ENCODE assay signal across 8 cellular contexts in genomic region chr1:68495968-68496679, GRCh38. TPM values are rescaled to one million over a fixed set of nuclear protein-coding genes. Genes with fewer than 3 reads are reported as not detected.
A peak's percentile ranks its signal among the peaks of the same experiment; 100 is the strongest.
DNase-seq lines count a peak whose midpoint lies in the region; ATAC-seq and TF ChIP-seq lines count a peak whose summit lies in the region.

No MANE protein-coding gene starts in this region.

- 17% methylated on average over 21 of the region's 21 CpGs for WGBS in liver

- no peaks in the 10 kb centered on the region for H3K36me3 Mint-ChIP-seq in activated naive CD8-positive, alpha-beta T cell

- H3K9me3 ChIP-seq in MM.1S (replicated peaks; ENCODE audit: insufficient read depth, low read length) (no peaks in the 10 kb centered on the region), liver (ENCODE audit: control insufficient read depth in 4 of 4, low read length in 3 of 4) (no peaks in the 10 kb centered on the region), upper lobe of right lung (no peaks in the 10 kb centered on the region)

- H3K79me2 ChIP-seq in MM.1S (ENCODE audit: low read length), result peaks cover 39% of the 10 kb centered on the region

- no peak for TF ChIP-seq RAD21 in liver (IDR thresholded peaks at IDR 0.05)

- 0 out of 2 replicates have a peak, but pooled peaks cover 6% of the 10 kb centered on the region for H3K4me1 ChIP-seq in MM.1S (ENCODE audit: low read length)
- peaks cover 6 to 18% (median 9%) of the 10 kb centered on the region in 4 donors for H3K4me1 ChIP-seq in liver (ENCODE audit: control insufficient read depth in 4 of 4, insufficient read depth in 4 of 4, low read length in 3 of 4)
- H3K4me1 ChIP-seq in upper lobe of right lung, result peaks cover 13% of the 10 kb centered on the region

- TF ChIP-seq CTCF in MM.1S (IDR thresholded peaks at IDR 0.05; ENCODE audit: low read length), result peak; percentile 20; the same call in 1 of the 2 replicates
- no peak for TF ChIP-seq CTCF in liver (IDR thresholded peaks at IDR 0.05; ENCODE audit: low read depth, low read length, missing input control)
- no peak for TF ChIP-seq CTCF in upper lobe of right lung (IDR thresholded peaks at IDR 0.05)

- H3K4me2 ChIP-seq in MM.1S (ENCODE audit: low read depth, low read length), result peak overlapping the region; percentile 65

- no peak overlapping the region for H3K27ac Mint-ChIP-seq in activated naive CD8-positive, alpha-beta T cell

- no peaks in the 10 kb centered on the region for H3K27me3 ChIP-seq in MM.1S (replicated peaks; ENCODE audit: insufficient read depth, low read length)
- H3K27me3 ChIP-seq in liver (ENCODE audit: control insufficient read depth in 4 of 4, insufficient read depth in 4 of 4, low read length in 3 of 4), result no peaks in the 10 kb centered on the region
- H3K27me3 ChIP-seq in upper lobe of right lung, result no peaks in the 10 kb centered on the region

- H4K20me1 ChIP-seq in MM.1S (ENCODE audit: insufficient read depth, low read length), result no peaks in the 10 kb centered on the region

- ATAC-seq in GM21737 (IDR thresholded peaks at IDR 0.05; ENCODE audit: unreplicated experiment) (peak; percentile 27), upper lobe of right lung (no peak), GM18861 (IDR thresholded peaks at IDR 0.05; ENCODE audit: unreplicated experiment) (no peak)

- H3K9me2 ChIP-seq in MM.1S (replicated peaks; ENCODE audit: insufficient read depth, low read length), result no peaks in the 10 kb centered on the region

- H3K4me1 Mint-ChIP-seq in activated naive CD8-positive, alpha-beta T cell (ENCODE audit: low read depth), result peaks cover 15% of the 10 kb centered on the region

- peak overlapping the region; percentile 89 for H2AFZ ChIP-seq in MM.1S (ENCODE audit: low read length)

- H3K9ac ChIP-seq in MM.1S (ENCODE audit: low read length), result peak overlapping the region; percentile 80; the same call in 1 of the 2 replicates
- peak overlapping the region in 1 of 2 donors; percentile 65 for H3K9ac ChIP-seq in liver (ENCODE audit: low read depth in 1 of 2, low read length in 2 of 2)

- H3F3A ChIP-seq in MM.1S (ENCODE audit: insufficient read depth, low read length), result no peaks in the 10 kb centered on the region

- no peaks in the 10 kb centered on the region for H3K9me3 Mint-ChIP-seq in activated naive CD8-positive, alpha-beta T cell (ENCODE audit: low read depth)

- H3K36me3 ChIP-seq in MM.1S (replicated peaks; ENCODE audit: insufficient read depth, low read length), result no peaks in the 10 kb centered on the region
- H3K36me3 ChIP-seq in liver (ENCODE audit: control insufficient read depth in 4 of 4, insufficient read depth in 3 of 4, low read depth in 1 of 4, low read length in 3 of 4), result no peaks in the 10 kb centered on the region
- H3K36me3 ChIP-seq in upper lobe of right lung, result no peaks in the 10 kb centered on the region

- peak; percentile 24 for DNase-seq in DMS153 treated with DMSO at 0.1 percent for 48 hours (lab: John Stamatoyannopoulos, UW; ENCODE audit: unreplicated experiment)
- no peak for DNase-seq in DMS153 (lab: John Stamatoyannopoulos, UW)
- DNase-seq in MM.1S, result peak; percentile 39
- no peak for DNase-seq in upper lobe of right lung

- intact Hi-C loops in upper lobe of right lung (cut with DNase I), result no loop called here

- H3K27me3 Mint-ChIP-seq in activated naive CD8-positive, alpha-beta T cell, result peaks cover 7% of the 10 kb centered on the region

- peak overlapping the region; percentile 35; the same call in 1 of the 2 replicates for H3K27ac ChIP-seq in MM.1S (ENCODE audit: low read length)
- no peak overlapping the region for H3K27ac ChIP-seq in liver (ENCODE audit: low read depth in 1 of 2, low read length in 2 of 2)
- no peak overlapping the region for H3K27ac ChIP-seq in upper lobe of right lung

- H3K4me3 ChIP-seq in MM.1S (ENCODE audit: low read length), result peak overlapping the region; percentile 88
- peak overlapping the region in 2 of 3 donors; percentile 52 to 81 for H3K4me3 ChIP-seq in liver (ENCODE audit: low read depth in 1 of 3, low read length in 3 of 3)
- H3K4me3 ChIP-seq in upper lobe of right lung, result peak overlapping the region; percentile 74

- peak overlapping the region; percentile 83 for H3K4me3 Mint-ChIP-seq in activated naive CD8-positive, alpha-beta T cell

TF ChIP-seq in liver, 16 proteins besides CTCF, POLR2A, EP300 and RAD21:
- TF ChIP-seq ATF3 (IDR thresholded peaks at IDR 0.05) (no peak), GABPA (IDR thresholded peaks at IDR 0.05 in 1 of 2, conservative IDR thresholded peaks at IDR 0.05 in 1 of 2) (no peak), ZBTB33 (IDR thresholded peaks at IDR 0.05) (no peak), YY1 (IDR thresholded peaks at IDR 0.05) (no peak), HNF4A (conservative IDR thresholded peaks at IDR 0.05) (no peak), TAF1 (conservative IDR thresholded peaks at IDR 0.05) (no peak), JUND (IDR thresholded peaks at IDR 0.05) (no peak), SP1 (IDR thresholded peaks at IDR 0.05) (no peak), MAX (IDR thresholded peaks at IDR 0.05) (no peak), HNF4G (IDR thresholded peaks at IDR 0.05) (no peak), EGR1 (IDR thresholded peaks at IDR 0.05; ENCODE audit: low read depth in 2 of 2) (no peak), FOXA2 (IDR thresholded peaks at IDR 0.05) (no peak), RXRA (IDR thresholded peaks at IDR 0.05) (no peak)

RNA-seq across cellular contexts. Expression of gene DEPDC1, which starts 0.8 kb away (rescaled TPM):
- total RNA-seq in liver (10 to 100 TPM in 1 of 2 donors, not detected in 1; 18.3 TPM), upper lobe of right lung (0.17 TPM)
- polyA plus RNA-seq in liver, result under 1 TPM; 0.52 to 0.58 TPM

RNA-seq across cellular contexts. Expression of gene RPE65, which starts 46.4 kb away (rescaled TPM):
- total RNA-seq in liver, result not detected
- not detected for polyA plus RNA-seq in liver
- total RNA-seq in upper lobe of right lung, result not detected

Comparison
In these comparisons a context has a peak if more than half of its experiments do, and no peak if none do; other contexts are left out.
1. DNase-seq: peak in DMS153 treated with DMSO at 0.1 percent for 48 hours (single experiment) and MM.1S (single experiment); none in DMS153 (single experiment) and upper lobe of right lung (single experiment).
2. Peak in every context shown above with its lines, with median percentiles within 50 percentile points of each other: H3K4me3 ChIP-seq.